ENCODE assay signal across 8 cellular contexts in the genomic region with DNA sequence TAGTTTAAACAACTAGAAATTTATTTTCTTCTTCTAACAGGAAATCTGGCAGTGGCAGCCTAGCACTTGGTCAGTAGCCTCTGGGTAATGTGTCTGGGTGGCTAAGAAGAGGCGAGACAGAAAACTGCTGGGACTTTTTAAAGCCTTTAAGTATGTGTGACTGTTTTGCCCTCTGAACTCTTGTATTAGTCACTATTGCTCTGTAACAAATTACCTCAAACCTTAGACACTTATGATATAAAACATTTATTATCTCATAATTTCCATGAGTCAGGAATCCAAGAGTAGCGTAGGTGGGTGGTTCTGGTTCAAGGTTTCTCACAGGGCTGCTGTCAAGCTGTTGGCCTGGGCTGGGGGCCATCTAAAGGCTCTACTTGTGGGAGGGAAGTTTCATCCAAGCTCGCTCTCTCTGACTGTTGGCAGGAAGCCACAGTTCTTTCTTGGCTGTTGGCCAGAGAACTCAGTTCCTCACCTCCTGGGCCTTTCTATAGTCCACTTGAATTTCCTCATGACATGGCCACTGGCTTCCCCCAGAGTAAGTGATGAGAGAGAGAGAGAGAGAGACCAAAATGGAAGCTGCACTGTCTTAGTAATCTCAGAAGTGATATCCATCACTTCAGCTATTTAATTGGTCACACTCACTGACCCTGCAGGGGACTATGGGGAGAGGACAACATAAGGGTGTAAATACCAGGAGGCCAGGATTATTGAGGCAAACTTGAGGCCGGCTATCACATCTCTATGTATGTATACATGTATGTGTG. TPM values are rescaled to one million over a fixed set of nuclear protein-coding genes. Genes with fewer than 3 reads are reported as not detected.
DNase-seq lines count a peak whose midpoint lies in the region; ATAC-seq, FAIRE-seq and TF ChIP-seq lines count a peak whose summit lies in the region.

No MANE protein-coding gene starts in this region.

- H3K9me3 ChIP-seq in MG63 = no peaks in the 10 kb centered on the region
- H3K9me3 ChIP-seq in kidney (ENCODE audit: control insufficient read depth in 1 of 2, low read length in 2 of 2) = no peaks in the 10 kb centered on the region

- FAIRE-seq in kidney (lab: Jason Lieb, UNC) = peak; percentile 21

- H3K36me3 ChIP-seq in MG63 = no peaks in the 10 kb centered on the region
- no peaks in the 10 kb centered on the region for H3K36me3 ChIP-seq in kidney (ENCODE audit: control insufficient read depth in 1 of 2, insufficient read depth in 2 of 2, low read length in 2 of 2)

- no peak for ATAC-seq in HG02870 (IDR thresholded peaks at IDR 0.05; ENCODE audit: unreplicated experiment)

- no peak overlapping the region for H3K9ac ChIP-seq in kidney (ENCODE audit: low read length in 2 of 2)

- H3K27me3 ChIP-seq in MG63 = no peaks in the 10 kb centered on the region

- H3K4me3 ChIP-seq in MG63 (no peak overlapping the region), kidney (ENCODE audit: low read length in 2 of 2) (no peak overlapping the region)

- no peak for TF ChIP-seq CTCF in kidney (IDR thresholded peaks at IDR 0.05; ENCODE audit: borderline replicate concordance, extremely low read depth, insufficient read depth)

- peak overlapping the region; percentile 66 to 72 for H3K27ac ChIP-seq in kidney (ENCODE audit: low read depth in 2 of 2, low read length in 2 of 2)

- H3K4me1 ChIP-seq in kidney (ENCODE audit: control insufficient read depth in 1 of 2, insufficient read depth in 1 of 2, low read depth in 1 of 2, low read length in 2 of 2) = peaks cover 7 to 27% of the 10 kb centered on the region in 2 donors

- DNase-seq in SIG-M5 treated with dmso at 0.1 percent for 504 hours (lab: John Stamatoyannopoulos, UW; ENCODE audit: unreplicated experiment) = peak; percentile 61
- no peak for DNase-seq in SIG-M5 (lab: John Stamatoyannopoulos, UW)
- peak; percentile 98 for DNase-seq in MG63
- peak; percentile 16 for DNase-seq in T-helper 22 cell (ENCODE audit: low read depth)
- peak; percentile 86 for DNase-seq in astrocyte of the hippocampus (ENCODE audit: low read depth, low spot score)
- peak; percentile 93 for DNase-seq in kidney
- peak; percentile 52 to 79 (median 60) for DNase-seq in stimulated activated CD4-positive, alpha-beta T cell treated with anti-CD3 and anti-CD28 coated beads, Interleukin-1b, Interleukin-23, amount 100 ng/mL, for 24 hours (ENCODE audit: low read depth in 4 of 4, low spot score in 1 of 4)

- intact Hi-C loops in kidney (cut with DNase I) = no loop called here

RNA-seq across cellular contexts. Expression of a gene that starts 17.4 kb away (rescaled TPM):
- total RNA-seq in MG63 (2014; rRNA removed; shearing (Covaris generic); ENCODE audit: low replicate concordance) = 2.4 and 4.4 TPM in 2 replicates
- total RNA-seq in kidney = 12.8 TPM
- 9.7 TPM for polyA plus RNA-seq in kidney (ENCODE audit: insufficient read depth, low read depth, low replicate concordance)

RNA-seq across cellular contexts. Expression of a gene that starts 17.8 kb away (rescaled TPM):
- 0.17 and 0.36 TPM in 2 replicates for total RNA-seq in MG63 (2014; rRNA removed; shearing (Covaris generic); ENCODE audit: low replicate concordance)
- 0.72 TPM for total RNA-seq in kidney
- polyA plus RNA-seq in kidney (ENCODE audit: insufficient read depth, low read depth, low replicate concordance) = 0.67 TPM
